Comparison of ENCODE assay signal across 10 cellular contexts in the genomic region with DNA sequence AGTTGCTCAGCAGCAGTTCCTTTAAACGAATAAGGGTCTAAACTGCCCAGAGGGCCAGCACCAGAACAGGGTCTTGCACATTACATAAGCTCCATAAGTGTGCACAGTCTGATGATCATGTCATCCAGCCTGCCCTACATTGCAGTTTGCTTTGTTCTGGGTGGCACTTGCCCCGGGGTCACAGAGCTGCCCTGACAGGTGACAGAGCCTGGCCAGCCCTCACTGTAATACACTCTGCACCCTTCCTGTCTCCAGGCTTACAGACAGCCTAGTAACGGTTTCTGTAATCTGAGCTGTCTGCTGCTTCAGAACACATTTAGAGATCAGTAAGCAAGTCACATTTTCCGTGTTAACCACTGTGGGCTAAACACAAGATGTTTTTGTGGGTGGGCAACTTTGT.
DNase-seq lines count a peak whose midpoint lies in the region; ATAC-seq and TF ChIP-seq lines count a peak whose summit lies in the region.
"Had no signal": no experiment of that assay in that cellular context is flagged by ENCODE, and none has a peak within 500 bp of the region (broad histone marks: within the 10 kb centered on the region; RNA-seq: fewer than 3 reads in every experiment).

No MANE protein-coding gene starts in this region.

- peaks cover 28% of the 10 kb centered on the region for H3K36me3 Mint-ChIP-seq in stimulated activated naive CD8-positive, alpha-beta T cell treated with anti-CD3 and anti-CD28 coated beads, Interleukin-15, Interleukin-2, amounts not matched to agents 100 ng/mL and 50 ng/mL, for 24 hours (ENCODE audit: low read depth)
- H3K36me3 Mint-ChIP-seq in HFFc6 (ENCODE audit: low read depth): 0 out of 2 replicates have a peak, but pooled peaks cover 2% of the 10 kb centered on the region

- TF ChIP-seq CTCF in HFFc6 (IDR thresholded peaks at IDR 0.05): no peak

- H3K9me3 Mint-ChIP-seq in stimulated activated naive CD8-positive, alpha-beta T cell treated with anti-CD3 and anti-CD28 coated beads, Interleukin-15, Interleukin-2, amounts not matched to agents 100 ng/mL and 50 ng/mL, for 24 hours: peaks cover 6% of the 10 kb centered on the region
- peaks cover 11% of the 10 kb centered on the region; the same call in 1 of the 2 replicates for H3K9me3 Mint-ChIP-seq in HFFc6

- ATAC-seq in SK-N-SH treated with all-trans-retinoic acid at 6 μM for 48 hours (peak; percentile 74), GM18907 (IDR thresholded peaks at IDR 0.05; ENCODE audit: unreplicated experiment) (no peak)

- H3K4me3 Mint-ChIP-seq in stimulated activated naive CD8-positive, alpha-beta T cell treated with anti-CD3 and anti-CD28 coated beads, Interleukin-15, Interleukin-2, amounts not matched to agents 100 ng/mL and 50 ng/mL, for 24 hours: no peak overlapping the region
- no peak overlapping the region for H3K4me3 Mint-ChIP-seq in HFFc6
- H3K4me3 Mint-ChIP-seq: mesothelial cell of epicardium had no signal

- peaks cover 34% of the 10 kb centered on the region for H3K4me1 Mint-ChIP-seq in stimulated activated naive CD8-positive, alpha-beta T cell treated with anti-CD3 and anti-CD28 coated beads, Interleukin-15, Interleukin-2, amounts not matched to agents 100 ng/mL and 50 ng/mL, for 24 hours (ENCODE audit: low read depth)
- H3K4me1 Mint-ChIP-seq in HFFc6 (ENCODE audit: low read depth): no peaks in the 10 kb centered on the region
- H3K4me1 Mint-ChIP-seq: mesothelial cell of epicardium had no signal

- H3K27me3 Mint-ChIP-seq in stimulated activated naive CD8-positive, alpha-beta T cell treated with anti-CD3 and anti-CD28 coated beads, Interleukin-15, Interleukin-2, amounts not matched to agents 100 ng/mL and 50 ng/mL, for 24 hours: no peaks in the 10 kb centered on the region
- H3K27me3 Mint-ChIP-seq in HFFc6 (ENCODE audit: insufficient read depth): peaks cover 4% of the 10 kb centered on the region

- H3K27ac Mint-ChIP-seq in stimulated activated naive CD8-positive, alpha-beta T cell treated with anti-CD3 and anti-CD28 coated beads, Interleukin-15, Interleukin-2, amounts not matched to agents 100 ng/mL and 50 ng/mL, for 24 hours: peak overlapping the region; percentile 37
- H3K27ac Mint-ChIP-seq in HFFc6: no peak overlapping the region
- H3K27ac Mint-ChIP-seq: mesothelial cell of epicardium had no signal

- peak; percentile 11 for DNase-seq in activated CD4-positive, alpha-beta T cell treated with anti-CD3 and anti-CD28 coated beads for 48 hours
- DNase-seq in activated CD4-positive, alpha-beta T cell treated with anti-CD3 and anti-CD28 coated beads, Interleukin-2, amount 50 U/mL, for 4 hours: no peak
- DNase-seq in iris pigment epithelial cell (ENCODE audit: low read depth): peak; percentile 25
- DNase-seq in HFFc6: no peak
- no peak for DNase-seq in activated T-cell treated with anti-CD3 and anti-CD28 coated beads for 4 hours
- DNase-seq: cerebellar nuclear complex had no signal

TF ChIP-seq in SK-N-SH treated with all-trans-retinoic acid at 6 μM for 48 hours, 23 proteins besides CTCF, POLR2A, EP300 and RAD21:
- TF ChIP-seq ISL1 (CRISPR knock-in tag; IDR thresholded peaks at IDR 0.05): no peak
- no peak for TF ChIP-seq BACH2 (CRISPR knock-in tag; IDR thresholded peaks at IDR 0.05; ENCODE audit: borderline replicate concordance)
- no peak for TF ChIP-seq ZC3H10 (CRISPR knock-in tag; IDR thresholded peaks at IDR 0.05)
- TF ChIP-seq, protein P1, sequence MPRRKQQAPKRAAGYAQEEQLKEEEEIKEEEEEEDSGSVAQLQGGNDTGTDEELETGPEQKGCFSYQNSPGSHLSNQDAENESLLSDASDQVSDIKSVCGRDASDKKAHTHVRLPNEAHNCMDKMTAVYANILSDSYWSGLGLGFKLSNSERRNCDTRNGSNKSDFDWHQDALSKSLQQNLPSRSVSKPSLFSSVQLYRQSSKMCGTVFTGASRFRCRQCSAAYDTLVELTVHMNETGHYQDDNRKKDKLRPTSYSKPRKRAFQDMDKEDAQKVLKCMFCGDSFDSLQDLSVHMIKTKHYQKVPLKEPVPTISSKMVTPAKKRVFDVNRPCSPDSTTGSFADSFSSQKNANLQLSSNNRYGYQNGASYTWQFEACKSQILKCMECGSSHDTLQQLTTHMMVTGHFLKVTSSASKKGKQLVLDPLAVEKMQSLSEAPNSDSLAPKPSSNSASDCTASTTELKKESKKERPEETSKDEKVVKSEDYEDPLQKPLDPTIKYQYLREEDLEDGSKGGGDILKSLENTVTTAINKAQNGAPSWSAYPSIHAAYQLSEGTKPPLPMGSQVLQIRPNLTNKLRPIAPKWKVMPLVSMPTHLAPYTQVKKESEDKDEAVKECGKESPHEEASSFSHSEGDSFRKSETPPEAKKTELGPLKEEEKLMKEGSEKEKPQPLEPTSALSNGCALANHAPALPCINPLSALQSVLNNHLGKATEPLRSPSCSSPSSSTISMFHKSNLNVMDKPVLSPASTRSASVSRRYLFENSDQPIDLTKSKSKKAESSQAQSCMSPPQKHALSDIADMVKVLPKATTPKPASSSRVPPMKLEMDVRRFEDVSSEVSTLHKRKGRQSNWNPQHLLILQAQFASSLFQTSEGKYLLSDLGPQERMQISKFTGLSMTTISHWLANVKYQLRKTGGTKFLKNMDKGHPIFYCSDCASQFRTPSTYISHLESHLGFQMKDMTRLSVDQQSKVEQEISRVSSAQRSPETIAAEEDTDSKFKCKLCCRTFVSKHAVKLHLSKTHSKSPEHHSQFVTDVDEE (CRISPR knock-in tag; IDR thresholded peaks at IDR 0.05): no peak
- no peak for TF ChIP-seq RARB (CRISPR knock-in tag; IDR thresholded peaks at IDR 0.05)
- TF ChIP-seq ZNF8 (CRISPR knock-in tag; IDR thresholded peaks at IDR 0.05): no peak
- TF ChIP-seq ARNTL (CRISPR knock-in tag; IDR thresholded peaks at IDR 0.05; ENCODE audit: borderline replicate concordance, low read depth): no peak
- no peak for TF ChIP-seq ZFP3 (CRISPR knock-in tag; IDR thresholded peaks at IDR 0.05)
- no peak for TF ChIP-seq SNAI2 (CRISPR knock-in tag; IDR thresholded peaks at IDR 0.05)
- no peak for TF ChIP-seq ESRRG (CRISPR knock-in tag; IDR thresholded peaks at IDR 0.05)
- TF ChIP-seq OSR1 (CRISPR knock-in tag; IDR thresholded peaks at IDR 0.05): no peak

Comparison
In these comparisons a context has a peak if more than half of its experiments do, and no peak if none do; other contexts are left out.
1. DNase-seq: peak in activated CD4-positive, alpha-beta T cell treated with anti-CD3 and anti-CD28 coated beads for 48 hours (single experiment) and iris pigment epithelial cell (single experiment); none in activated CD4-positive, alpha-beta T cell treated with anti-CD3 and anti-CD28 coated beads, Interleukin-2, amount 50 U/mL, for 4 hours (0 of 2), HFFc6 (single experiment) and activated T-cell treated with anti-CD3 and anti-CD28 coated beads for 4 hours (single experiment).